In the genomic region with DNA sequence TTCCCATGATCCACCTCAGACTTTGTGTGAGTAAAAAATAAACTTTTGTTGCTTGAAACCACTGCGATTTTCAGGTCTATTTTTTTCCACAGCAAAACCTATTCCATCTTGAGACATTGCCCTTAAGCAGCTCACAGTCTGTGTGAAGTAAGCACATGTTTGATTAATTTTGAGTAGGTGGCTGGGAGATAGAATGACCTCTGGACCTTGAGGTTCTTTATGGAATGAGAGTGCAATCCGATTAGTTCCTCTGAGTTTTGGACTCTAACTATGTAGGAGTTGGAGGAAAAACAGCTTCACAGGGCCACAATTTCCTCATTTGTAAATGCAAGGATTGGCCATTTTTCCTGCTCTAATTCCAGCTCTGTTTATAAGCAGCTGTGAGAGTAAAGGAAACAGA, we compare ENCODE assay signal across 16 cellular contexts.
A peak's percentile ranks its signal among the peaks of the same experiment; 100 is the strongest.
DNase-seq lines count a peak whose midpoint lies in the region; ATAC-seq and TF ChIP-seq lines count a peak whose summit lies in the region.
"Had no signal": no experiment of that assay in that cellular context is flagged by ENCODE, and none has a peak within 500 bp of the region (broad histone marks: within the 10 kb centered on the region; RNA-seq: fewer than 3 reads in every experiment).

No MANE protein-coding gene starts in this region.

- H4K20me1 ChIP-seq in MM.1S (ENCODE audit: insufficient read depth, low read length) (no peaks in the 10 kb centered on the region), smooth muscle cell (ENCODE audit: low read depth) (no peaks in the 10 kb centered on the region)

- no peak overlapping the region for H3K9ac ChIP-seq in MM.1S (ENCODE audit: low read length)
- no peak overlapping the region for H3K9ac ChIP-seq in smooth muscle cell (ENCODE audit: low read depth)

- H3K79me2 ChIP-seq in MM.1S (ENCODE audit: low read length) (no peaks in the 10 kb centered on the region), smooth muscle cell (ENCODE audit: low read depth) (no peaks in the 10 kb centered on the region)

- 49% methylated on average over 2 of the region's 2 CpGs for WGBS in smooth muscle cell (ENCODE audit: low lambda C conversion rate)

- no peaks in the 10 kb centered on the region for H3K4me1 ChIP-seq in MM.1S (ENCODE audit: low read length)
- H3K4me1 ChIP-seq in smooth muscle cell (ENCODE audit: low read depth) = peaks cover 9% of the 10 kb centered on the region
- H3K4me1 ChIP-seq: A549, Caco-2 had no signal

- H3K27me3 ChIP-seq in MM.1S (replicated peaks; ENCODE audit: insufficient read depth, low read length) (no peaks in the 10 kb centered on the region), WERI-Rb-1 (ENCODE audit: insufficient read depth, low read depth, severe bottlenecking) (no peaks in the 10 kb centered on the region), smooth muscle cell (ENCODE audit: low read depth) (peaks cover 2% of the 10 kb centered on the region)

- H3K36me3 ChIP-seq in MM.1S (replicated peaks; ENCODE audit: insufficient read depth, low read length) (no peaks in the 10 kb centered on the region), WERI-Rb-1 (no peaks in the 10 kb centered on the region), smooth muscle cell (ENCODE audit: low read depth) (no peaks in the 10 kb centered on the region)
- H3K36me3 ChIP-seq: HAP-1 had no signal

- H3K4me3 ChIP-seq in MM.1S (ENCODE audit: low read length) = no peak overlapping the region
- H3K4me3 ChIP-seq in WERI-Rb-1 (ENCODE audit: low read depth, low read length) = no peak overlapping the region
- H3K4me3 ChIP-seq in smooth muscle cell = no peak overlapping the region
- H3K4me3 ChIP-seq: A549, HAP-1 had no signal

- H3K9me3 ChIP-seq in MM.1S (replicated peaks; ENCODE audit: insufficient read depth, low read length) (no peaks in the 10 kb centered on the region), WERI-Rb-1 (ENCODE audit: severe bottlenecking) (no peaks in the 10 kb centered on the region), smooth muscle cell (replicated peaks; ENCODE audit: low read depth) (no peaks in the 10 kb centered on the region)
- H3K9me3 ChIP-seq: A549, Caco-2, HAP-1 had no signal

- no peak overlapping the region for H3K27ac ChIP-seq in MM.1S (ENCODE audit: low read length)
- H3K27ac ChIP-seq in WERI-Rb-1 = peak overlapping the region; percentile 42
- peak overlapping the region; percentile 41 for H3K27ac ChIP-seq in smooth muscle cell (ENCODE audit: low read depth)
- H3K27ac ChIP-seq: 22Rv1, A549, C4-2B had no signal

- no peak overlapping the region for H3K4me2 ChIP-seq in MM.1S (ENCODE audit: low read depth, low read length)
- H3K4me2 ChIP-seq in smooth muscle cell = no peak overlapping the region
- H3K4me2 ChIP-seq: A549 had no signal

- H3F3A ChIP-seq in MM.1S (ENCODE audit: insufficient read depth, low read length) = no peaks in the 10 kb centered on the region
- H3F3A ChIP-seq in smooth muscle cell (ENCODE audit: low read depth) = no peaks in the 10 kb centered on the region

- H2AFZ ChIP-seq in MM.1S (ENCODE audit: low read length) (0 out of 2 replicates have a peak overlapping the region, but pooled peaks have one; percentile 4), smooth muscle cell (ENCODE audit: low read depth) (peak overlapping the region; percentile 44)

- TF ChIP-seq CTCF in MM.1S (IDR thresholded peaks at IDR 0.05; ENCODE audit: low read length) (no peak), WERI-Rb-1 (IDR thresholded peaks at IDR 0.05; ENCODE audit: low read depth, low read length) (no peak), smooth muscle cell (IDR thresholded peaks at IDR 0.05; ENCODE audit: borderline replicate concordance, insufficient read depth, poor library complexity, severe bottlenecking) (no peak)

- no peaks in the 10 kb centered on the region for H3K9me2 ChIP-seq in MM.1S (replicated peaks; ENCODE audit: insufficient read depth, low read length)

- DNase-seq in NCI-H82 (lab: John Stamatoyannopoulos, UW) (peak; percentile 8), NCI-H82 treated with DMSO at 0.1 percent for 48 hours (lab: John Stamatoyannopoulos, UW; ENCODE audit: unreplicated experiment) (no peak), MM.1S (no peak), WERI-Rb-1 (peak; percentile 17), smooth muscle cell (lab: John Stamatoyannopoulos, UW; ENCODE audit: unreplicated experiment) (no peak), NCI-H510A treated with DMSO at 0.1 percent for 48 hours (lab: John Stamatoyannopoulos, UW) (no peak), iPS-NIHi7 (ENCODE audit: extremely low spot score) (no peak)
- DNase-seq: AML-193; Caco-2; CD4-positive, alpha-beta T cell; GF-D8 had no signal

- ATAC-seq in HG03095 (IDR thresholded peaks at IDR 0.05; ENCODE audit: unreplicated experiment) = no peak
- ATAC-seq: A549 had no signal

Comparison
In these comparisons a context has a peak if more than half of its experiments do, and no peak if none do; other contexts are left out.
1. DNase-seq: peak in NCI-H82 (single experiment) and WERI-Rb-1 (single experiment); none in NCI-H82 treated with DMSO at 0.1 percent for 48 hours (single experiment), MM.1S (single experiment), smooth muscle cell (single experiment), NCI-H510A treated with DMSO at 0.1 percent for 48 hours (single experiment) and iPS-NIHi7 (single experiment).